In genomic region chr15:101609742-101610627, GRCh38 we compare ENCODE assay signal across 31 cellular contexts.
"Had no signal": no experiment of that assay in that cellular context is flagged by ENCODE, and none has a peak within 500 bp of the region (broad histone marks: within the 10 kb centered on the region; RNA-seq: fewer than 3 reads in every experiment).

No MANE protein-coding gene starts in this region.

- ATAC-seq: activated T-cell treated with anti-CD3 and anti-CD28 coated beads, Interleukin-2, amount 50 U/mL, for 72 hours; esophagus mucosa; heart left ventricle; WTC11 had no signal

- H3K27me3 Mint-ChIP-seq: activated CD4-positive, alpha-beta memory T cell treated with anti-CD3 and anti-CD28 coated beads, Interleukin-2, amount 10 ng/mL, durations not matched to agents 7 days and 5 days; activated CD4-positive, alpha-beta T cell treated with anti-CD3 and anti-CD28 coated beads, Interleukin-2, amount 10 ng/mL, durations not matched to agents 7 days and 5 days; dendritic cell treated with granulocyte-macrophage colony-stimulating factor and Interleukin-4, amounts not matched to agents 40 ng/mL and 50 ng/mL, for 4 days had no signal

- H3K36me3 Mint-ChIP-seq: activated naive CD8-positive, alpha-beta T cell; WTC11 had no signal

- DNase-seq: activated CD4-positive, alpha-beta memory T cell treated with anti-CD3 and anti-CD28 coated beads, Interleukin-2, amount 10 ng/mL, durations not matched to agents 7 days and 5 days; activated CD4-positive, alpha-beta T cell treated with anti-CD3 and anti-CD28 coated beads for 1 hour; activated CD4-positive, alpha-beta T cell treated with anti-CD3 and anti-CD28 coated beads for 4 hours; activated CD4-positive, alpha-beta T cell treated with anti-CD3 and anti-CD28 coated beads, Interleukin-2, amount 10 ng/mL, durations not matched to agents 7 days and 5 days; activated CD4-positive, alpha-beta T cell treated with anti-CD3 and anti-CD28 coated beads, Interleukin-2, amount 50 U/mL, for 4 hours; activated CD8-positive, alpha-beta memory T cell treated with anti-CD3 and anti-CD28 coated beads, Interleukin-2, amount 50 U/mL, for 48 hours; activated gamma-delta T cell treated with Interleukin-2 at 50 U/mL for 16 hours; activated naive CD4-positive, alpha-beta T cell treated with anti-CD3 and anti-CD28 coated beads, Interleukin-2, amount 50 U/mL, for 16 hours; activated naive CD4-positive, alpha-beta T cell treated with Interleukin-2 at 50 U/mL for 16 hours; activated T-cell treated with anti-CD3 and anti-CD28 coated beads for 4 hours; activated T-cell treated with anti-CD3 and anti-CD28 coated beads, Interleukin-2, amount 50 U/mL, for 24 hours; activated T-cell treated with anti-CD3 and anti-CD28 coated beads, Interleukin-2, amount 50 U/mL, for 72 hours; amniotic stem cell; brain microvascular endothelial cell; dorsolateral prefrontal cortex; effector memory CD4-positive, alpha-beta T cell; endodermal cell; foreskin fibroblast; glutamatergic neuron; heart left ventricle; T-helper 2 cell had no signal

- H3K4me3 Mint-ChIP-seq: activated CD4-positive, alpha-beta memory T cell treated with anti-CD3 and anti-CD28 coated beads, Interleukin-2, amount 10 ng/mL, durations not matched to agents 7 days and 5 days; activated CD4-positive, alpha-beta T cell treated with anti-CD3 and anti-CD28 coated beads, Interleukin-2, amount 10 ng/mL, durations not matched to agents 7 days and 5 days; activated naive CD8-positive, alpha-beta T cell; activated T-cell treated with anti-CD3 and anti-CD28 coated beads, Interleukin-2, amount 50 U/mL, for 24 hours; activated T-cell treated with anti-CD3 and anti-CD28 coated beads, Interleukin-2, amount 50 U/mL, for 72 hours; central memory CD8-positive, alpha-beta T cell; dendritic cell treated with granulocyte-macrophage colony-stimulating factor and Interleukin-4, amounts not matched to agents 40 ng/mL and 50 ng/mL, for 4 days; endodermal cell; WTC11 had no signal

- H3K4me1 Mint-ChIP-seq: activated CD4-positive, alpha-beta memory T cell treated with anti-CD3 and anti-CD28 coated beads, Interleukin-2, amount 10 ng/mL, durations not matched to agents 7 days and 5 days; activated CD4-positive, alpha-beta T cell treated with anti-CD3 and anti-CD28 coated beads, Interleukin-2, amount 10 ng/mL, durations not matched to agents 7 days and 5 days; central memory CD8-positive, alpha-beta T cell; endodermal cell had no signal

- H3K27ac ChIP-seq: brain microvascular endothelial cell, coronary artery, dorsolateral prefrontal cortex, heart left ventricle, VCaP had no signal

- FAIRE-seq: astrocyte, bronchial epithelial cell, frontal cortex had no signal

- H3K9me3 ChIP-seq: heart left ventricle had no signal

- H3K36me3 ChIP-seq: brain microvascular endothelial cell, heart left ventricle had no signal

- H3K27ac Mint-ChIP-seq: activated CD4-positive, alpha-beta memory T cell treated with anti-CD3 and anti-CD28 coated beads, Interleukin-2, amount 10 ng/mL, durations not matched to agents 7 days and 5 days; activated CD4-positive, alpha-beta T cell treated with anti-CD3 and anti-CD28 coated beads, Interleukin-2, amount 10 ng/mL, durations not matched to agents 7 days and 5 days; activated naive CD8-positive, alpha-beta T cell; activated T-cell treated with anti-CD3 and anti-CD28 coated beads, Interleukin-2, amount 50 U/mL, for 24 hours; activated T-cell treated with anti-CD3 and anti-CD28 coated beads, Interleukin-2, amount 50 U/mL, for 72 hours; dendritic cell treated with granulocyte-macrophage colony-stimulating factor and Interleukin-4, amounts not matched to agents 40 ng/mL and 50 ng/mL, for 4 days; endodermal cell; WTC11 had no signal

- H3K27me3 ChIP-seq: brain microvascular endothelial cell, dorsolateral prefrontal cortex, heart left ventricle had no signal

- H3K4me3 ChIP-seq: coronary artery, dorsolateral prefrontal cortex, heart left ventricle had no signal

- H3K9me3 Mint-ChIP-seq: activated CD4-positive, alpha-beta memory T cell treated with anti-CD3 and anti-CD28 coated beads, Interleukin-2, amount 10 ng/mL, durations not matched to agents 7 days and 5 days; activated CD4-positive, alpha-beta T cell treated with anti-CD3 and anti-CD28 coated beads, Interleukin-2, amount 10 ng/mL, durations not matched to agents 7 days and 5 days; activated T-cell treated with anti-CD3 and anti-CD28 coated beads, Interleukin-2, amount 50 U/mL, for 24 hours; activated T-cell treated with anti-CD3 and anti-CD28 coated beads, Interleukin-2, amount 50 U/mL, for 72 hours; central memory CD8-positive, alpha-beta T cell; dendritic cell treated with granulocyte-macrophage colony-stimulating factor and Interleukin-4, amounts not matched to agents 40 ng/mL and 50 ng/mL, for 4 days; endodermal cell had no signal
